In the genomic region with DNA sequence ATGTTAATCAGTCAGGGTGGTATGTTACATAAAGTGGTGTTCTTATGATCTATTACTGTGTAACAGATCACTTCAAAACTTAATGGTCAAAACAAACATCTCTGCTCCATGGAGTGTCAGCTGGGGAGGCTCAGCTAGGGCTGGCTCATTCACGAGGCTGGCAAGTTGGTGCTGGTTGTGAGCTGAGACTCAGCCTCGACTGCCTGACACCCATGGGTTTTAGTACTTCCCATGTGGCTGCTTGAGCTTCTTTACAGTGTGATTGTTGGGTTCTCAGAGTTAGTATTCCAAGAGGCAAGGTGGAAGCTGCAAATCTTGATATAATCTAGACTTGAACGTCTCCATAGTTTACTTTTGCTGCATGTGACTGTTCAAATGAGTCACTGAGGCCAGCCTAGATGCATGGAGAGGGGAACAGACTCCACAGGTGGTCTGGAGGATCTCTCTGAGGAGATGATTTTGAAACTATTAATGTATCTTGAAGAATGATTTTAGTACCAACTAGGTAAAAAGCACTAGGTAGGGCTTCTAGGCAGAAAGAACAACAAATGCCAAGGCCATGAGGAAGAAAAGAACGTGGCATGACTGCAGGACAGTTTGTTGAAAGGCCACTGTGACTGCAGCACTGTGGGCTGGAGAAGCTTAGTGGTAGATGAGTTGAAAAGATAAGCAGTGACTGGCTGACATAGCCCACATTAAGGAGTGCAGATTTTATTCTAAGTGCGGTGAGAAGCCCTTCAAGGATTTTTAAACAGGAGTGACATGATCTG, we compare ENCODE assay signal across 1 cellular context.
A peak's percentile ranks its signal among the peaks of the same experiment; 100 is the strongest.
TF ChIP-seq lines count a peak whose summit lies in the region.

No MANE protein-coding gene starts in this region.

TF ChIP-seq in K562, 482 proteins besides CTCF, POLR2A, EP300 and RAD21 (continued from another document):
- TF ChIP-seq, protein P1, sequence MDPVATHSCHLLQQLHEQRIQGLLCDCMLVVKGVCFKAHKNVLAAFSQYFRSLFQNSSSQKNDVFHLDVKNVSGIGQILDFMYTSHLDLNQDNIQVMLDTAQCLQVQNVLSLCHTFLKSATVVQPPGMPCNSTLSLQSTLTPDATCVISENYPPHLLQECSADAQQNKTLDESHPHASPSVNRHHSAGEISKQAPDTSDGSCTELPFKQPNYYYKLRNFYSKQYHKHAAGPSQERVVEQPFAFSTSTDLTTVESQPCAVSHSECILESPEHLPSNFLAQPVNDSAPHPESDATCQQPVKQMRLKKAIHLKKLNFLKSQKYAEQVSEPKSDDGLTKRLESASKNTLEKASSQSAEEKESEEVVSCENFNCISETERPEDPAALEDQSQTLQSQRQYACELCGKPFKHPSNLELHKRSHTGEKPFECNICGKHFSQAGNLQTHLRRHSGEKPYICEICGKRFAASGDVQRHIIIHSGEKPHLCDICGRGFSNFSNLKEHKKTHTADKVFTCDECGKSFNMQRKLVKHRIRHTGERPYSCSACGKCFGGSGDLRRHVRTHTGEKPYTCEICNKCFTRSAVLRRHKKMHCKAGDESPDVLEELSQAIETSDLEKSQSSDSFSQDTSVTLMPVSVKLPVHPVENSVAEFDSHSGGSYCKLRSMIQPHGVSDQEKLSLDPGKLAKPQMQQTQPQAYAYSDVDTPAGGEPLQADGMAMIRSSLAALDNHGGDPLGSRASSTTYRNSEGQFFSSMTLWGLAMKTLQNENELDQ (CRISPR knock-in tag; IDR thresholded peaks at IDR 0.05; ENCODE audit: borderline replicate concordance): no peak
- TF ChIP-seq, protein P2, sequence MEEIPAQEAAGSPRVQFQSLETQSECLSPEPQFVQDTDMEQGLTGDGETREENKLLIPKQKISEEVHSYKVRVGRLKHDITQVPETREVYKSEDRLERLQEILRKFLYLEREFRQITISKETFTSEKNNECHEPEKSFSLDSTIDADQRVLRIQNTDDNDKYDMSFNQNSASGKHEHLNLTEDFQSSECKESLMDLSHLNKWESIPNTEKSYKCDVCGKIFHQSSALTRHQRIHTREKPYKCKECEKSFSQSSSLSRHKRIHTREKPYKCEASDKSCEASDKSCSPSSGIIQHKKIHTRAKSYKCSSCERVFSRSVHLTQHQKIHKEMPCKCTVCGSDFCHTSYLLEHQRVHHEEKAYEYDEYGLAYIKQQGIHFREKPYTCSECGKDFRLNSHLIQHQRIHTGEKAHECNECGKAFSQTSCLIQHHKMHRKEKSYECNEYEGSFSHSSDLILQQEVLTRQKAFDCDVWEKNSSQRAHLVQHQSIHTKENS (CRISPR knock-in tag; IDR thresholded peaks at IDR 0.05): no peak
- TF ChIP-seq DACH1 (IDR thresholded peaks at IDR 0.05; ENCODE audit: partially characterized antibody) (no peak), CHCHD3 (CRISPR knock-in tag; IDR thresholded peaks at IDR 0.05) (no peak), MYBL2 (IDR thresholded peaks at IDR 0.05; ENCODE audit: low read depth) (no peak), MYBL2 (CRISPR knock-in tag; IDR thresholded peaks at IDR 0.05; ENCODE audit: borderline replicate concordance) (no peak), MXI1 (IDR thresholded peaks at IDR 0.05; ENCODE audit: low read depth, low read length) (no peak), PCBP1 (IDR thresholded peaks at IDR 0.05; ENCODE audit: low read depth, low read length, poor library complexity, severe bottlenecking) (no peak), ZNF239 (CRISPR knock-in tag; IDR thresholded peaks at IDR 0.05) (peak; percentile 89), NEUROD1 (IDR thresholded peaks at IDR 0.05; ENCODE audit: borderline replicate concordance, low read depth, low read length, partially characterized antibody) (no peak), MED1 (CRISPR knock-in tag; IDR thresholded peaks at IDR 0.05; ENCODE audit: borderline replicate concordance) (no peak), BCL6 (CRISPR knock-in tag; IDR thresholded peaks at IDR 0.05) (no peak), ZNF444 (CRISPR knock-in tag; IDR thresholded peaks at IDR 0.05) (no peak), MYC (IDR thresholded peaks at IDR 0.05; ENCODE audit: low read depth, low read length) (no peak), MYC (CRISPR knock-in tag; IDR thresholded peaks at IDR 0.05; ENCODE audit: borderline replicate concordance, low read depth) (no peak), SMARCB1 (IDR thresholded peaks at IDR 0.05; ENCODE audit: insufficient read length, low read depth) (no peak), GABPA (tag; conservative IDR thresholded peaks at IDR 0.05; ENCODE audit: low read depth) (no peak)
- TF ChIP-seq, protein P3, sequence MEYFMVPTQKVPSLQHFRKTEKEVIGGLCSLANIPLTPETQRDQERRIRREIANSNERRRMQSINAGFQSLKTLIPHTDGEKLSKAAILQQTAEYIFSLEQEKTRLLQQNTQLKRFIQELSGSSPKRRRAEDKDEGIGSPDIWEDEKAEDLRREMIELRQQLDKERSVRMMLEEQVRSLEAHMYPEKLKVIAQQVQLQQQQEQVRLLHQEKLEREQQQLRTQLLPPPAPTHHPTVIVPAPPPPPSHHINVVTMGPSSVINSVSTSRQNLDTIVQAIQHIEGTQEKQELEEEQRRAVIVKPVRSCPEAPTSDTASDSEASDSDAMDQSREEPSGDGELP (CRISPR knock-in tag; IDR thresholded peaks at IDR 0.05; ENCODE audit: borderline replicate concordance): no peak
- TF ChIP-seq, protein P4, sequence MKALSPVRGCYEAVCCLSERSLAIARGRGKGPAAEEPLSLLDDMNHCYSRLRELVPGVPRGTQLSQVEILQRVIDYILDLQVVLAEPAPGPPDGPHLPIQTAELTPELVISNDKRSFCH (CRISPR knock-in tag; IDR thresholded peaks at IDR 0.05): no peak
- TF ChIP-seq, protein P4 (tag; IDR thresholded peaks at IDR 0.05): no peak
- TF ChIP-seq, protein P5, sequence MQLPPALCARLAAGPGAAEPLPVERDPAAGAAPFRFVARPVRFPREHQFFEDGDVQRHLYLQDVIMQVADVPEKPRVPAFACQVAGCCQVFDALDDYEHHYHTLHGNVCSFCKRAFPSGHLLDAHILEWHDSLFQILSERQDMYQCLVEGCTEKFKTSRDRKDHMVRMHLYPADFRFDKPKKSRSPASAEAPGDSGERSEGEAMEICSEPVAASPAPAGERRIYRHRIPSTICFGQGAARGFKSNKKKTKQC (CRISPR knock-in tag; IDR thresholded peaks at IDR 0.05): no peak
TF ChIP-seq in K562: peak in this region for 24.
